ENCODE assay signal across 10 cellular contexts in the genomic region with DNA sequence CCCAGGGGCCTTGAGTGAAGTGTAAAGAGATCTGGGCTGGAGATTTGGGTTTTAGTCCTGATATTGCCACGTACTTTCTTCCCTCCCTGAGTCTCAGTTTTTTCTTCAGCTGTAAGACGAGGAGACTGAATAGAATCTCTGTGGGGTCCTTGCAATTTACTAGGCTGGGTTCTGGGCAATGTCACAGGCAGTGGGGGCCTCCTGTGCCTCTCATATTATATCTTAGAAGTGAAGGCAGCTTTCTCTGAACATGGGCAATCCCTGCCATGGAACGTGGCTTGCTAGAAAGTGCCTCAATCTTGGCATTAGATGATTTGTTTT.
DNase-seq lines count a peak whose midpoint lies in the region; ATAC-seq and TF ChIP-seq lines count a peak whose summit lies in the region.
"Had no signal": no experiment of that assay in that cellular context is flagged by ENCODE, and none has a peak within 500 bp of the region (broad histone marks: within the 10 kb centered on the region; RNA-seq: fewer than 3 reads in every experiment).

No MANE protein-coding gene starts in this region.

- H3K4me3 Mint-ChIP-seq in activated T-helper 2 cell treated with anti-CD3 and anti-CD28 coated beads, Interferon-gamma antibody, Interleukin-2, Interleukin-4, amounts not matched to agents 10 μg/mL and 5 μg/mL and 100 μg/mL, durations not matched to agents 14 hours and 24 hours and 36 hours (ENCODE audit: low read depth) = no peak overlapping the region
- H3K4me3 Mint-ChIP-seq: activated naive CD8-positive, alpha-beta T cell had no signal

- peaks cover 42% of the 10 kb centered on the region for H3K4me1 Mint-ChIP-seq in activated T-helper 2 cell treated with anti-CD3 and anti-CD28 coated beads, Interferon-gamma antibody, Interleukin-2, Interleukin-4, amounts not matched to agents 10 μg/mL and 5 μg/mL and 100 μg/mL, durations not matched to agents 14 hours and 24 hours and 36 hours (ENCODE audit: low read depth)

- H3K27ac Mint-ChIP-seq in activated T-helper 2 cell treated with anti-CD3 and anti-CD28 coated beads, Interferon-gamma antibody, Interleukin-2, Interleukin-4, amounts not matched to agents 10 μg/mL and 5 μg/mL and 100 μg/mL, durations not matched to agents 14 hours and 24 hours and 36 hours = no peak overlapping the region
- H3K27ac Mint-ChIP-seq: activated naive CD8-positive, alpha-beta T cell had no signal

- peak overlapping the region; percentile 33; the same call in 1 of the 2 replicates for H3K27ac ChIP-seq in SJCRH30
- peak overlapping the region; percentile 49 to 84 (median 81) for H3K27ac ChIP-seq in spleen
- H3K27ac ChIP-seq: foreskin keratinocyte had no signal

- DNase-seq in SJCRH30 = no peak
- no peak for DNase-seq in fibroblast of villous mesenchyme (ENCODE audit: low read depth)
- DNase-seq in spleen = no peak
- DNase-seq in activated T-helper 2 cell treated with anti-CD3 and anti-CD28 coated beads, Interferon-gamma antibody, Interleukin-2, Interleukin-4, amounts not matched to agents 10 μg/mL and 5 μg/mL and 100 μg/mL, durations not matched to agents 14 hours and 24 hours and 36 hours (ENCODE audit: low spot score) = no peak
- no peak for DNase-seq in DMS153 treated with DMSO at 0.1 percent for 48 hours (lab: John Stamatoyannopoulos, UW; ENCODE audit: unreplicated experiment)

- H3K4me1 ChIP-seq in SJCRH30 (peaks cover 20% of the 10 kb centered on the region), spleen (peaks cover 44 to 99% (median 76%) of the 10 kb centered on the region in 6 donors)

- H3K27me3 Mint-ChIP-seq in activated T-helper 2 cell treated with anti-CD3 and anti-CD28 coated beads, Interferon-gamma antibody, Interleukin-2, Interleukin-4, amounts not matched to agents 10 μg/mL and 5 μg/mL and 100 μg/mL, durations not matched to agents 14 hours and 24 hours and 36 hours (ENCODE audit: low read depth) = no peaks in the 10 kb centered on the region
- H3K27me3 Mint-ChIP-seq: activated naive CD8-positive, alpha-beta T cell had no signal

- intact Hi-C loops in spleen (cut with DNase I; ENCODE audit: low total_unique reads) = loop anchor here (10.0 kb wide), 1 partner anchor 64 kb away; no protein-coding TSS in a partner anchor
- intact Hi-C loops in activated T-helper 2 cell treated with anti-CD3 and anti-CD28 coated beads, Interferon-gamma antibody, Interleukin-2, Interleukin-4, amounts not matched to agents 10 μg/mL and 5 μg/mL and 100 μg/mL, durations not matched to agents 14 hours and 24 hours and 36 hours (cut with micrococcal nuclease) = no loop called here

- ATAC-seq in GM19324 (IDR thresholded peaks at IDR 0.05; ENCODE audit: low FRiP score, unreplicated experiment) = peak; percentile 2
- ATAC-seq in GM19328 (IDR thresholded peaks at IDR 0.05; ENCODE audit: unreplicated experiment) = no peak
- no peak for ATAC-seq in HG03457 (IDR thresholded peaks at IDR 0.05; ENCODE audit: unreplicated experiment)

- no peaks in the 10 kb centered on the region for H3K36me3 Mint-ChIP-seq in activated T-helper 2 cell treated with anti-CD3 and anti-CD28 coated beads, Interferon-gamma antibody, Interleukin-2, Interleukin-4, amounts not matched to agents 10 μg/mL and 5 μg/mL and 100 μg/mL, durations not matched to agents 14 hours and 24 hours and 36 hours (ENCODE audit: low read depth)
- H3K36me3 Mint-ChIP-seq: activated naive CD8-positive, alpha-beta T cell had no signal

- WGBS in spleen, 5 donors = 14 to 28% (median 18%) methylated on average over 3 of the region's 3 CpGs

- H3K9me3 ChIP-seq in SJCRH30 (replicated peaks) (no peaks in the 10 kb centered on the region), spleen (no peaks in the 10 kb centered on the region)

- H3K36me3 ChIP-seq in SJCRH30 = no peaks in the 10 kb centered on the region
- H3K36me3 ChIP-seq in spleen = no peaks in the 10 kb centered on the region

- H3K27me3 ChIP-seq in SJCRH30 (no peaks in the 10 kb centered on the region), spleen (replicated peaks in 1 of 7) (no peaks in the 10 kb centered on the region)
- H3K27me3 ChIP-seq: foreskin keratinocyte had no signal

- H3K9me3 Mint-ChIP-seq in activated T-helper 2 cell treated with anti-CD3 and anti-CD28 coated beads, Interferon-gamma antibody, Interleukin-2, Interleukin-4, amounts not matched to agents 10 μg/mL and 5 μg/mL and 100 μg/mL, durations not matched to agents 14 hours and 24 hours and 36 hours = no peaks in the 10 kb centered on the region

- TF ChIP-seq POLR2A in spleen (IDR thresholded peaks at IDR 0.05) = no peak

- H3K4me3 ChIP-seq in SJCRH30 = peak overlapping the region; percentile 36
- H3K4me3 ChIP-seq in fibroblast of villous mesenchyme (ENCODE audit: low read depth, low read length) = peak overlapping the region; percentile 51
- peak overlapping the region in 3 of 8 donors; percentile 9 to 46 (median 13) for H3K4me3 ChIP-seq in spleen

- no peak for TF ChIP-seq CTCF in fibroblast of villous mesenchyme (IDR thresholded peaks at IDR 0.05; ENCODE audit: insufficient read depth, low read depth, low read length)
- no peak for TF ChIP-seq CTCF in spleen (IDR thresholded peaks at IDR 0.05 in 8 of 11, conservative IDR thresholded peaks at IDR 0.05 in 3 of 11)
